ENCODE assay signal across 12 cellular contexts in the genomic region with DNA sequence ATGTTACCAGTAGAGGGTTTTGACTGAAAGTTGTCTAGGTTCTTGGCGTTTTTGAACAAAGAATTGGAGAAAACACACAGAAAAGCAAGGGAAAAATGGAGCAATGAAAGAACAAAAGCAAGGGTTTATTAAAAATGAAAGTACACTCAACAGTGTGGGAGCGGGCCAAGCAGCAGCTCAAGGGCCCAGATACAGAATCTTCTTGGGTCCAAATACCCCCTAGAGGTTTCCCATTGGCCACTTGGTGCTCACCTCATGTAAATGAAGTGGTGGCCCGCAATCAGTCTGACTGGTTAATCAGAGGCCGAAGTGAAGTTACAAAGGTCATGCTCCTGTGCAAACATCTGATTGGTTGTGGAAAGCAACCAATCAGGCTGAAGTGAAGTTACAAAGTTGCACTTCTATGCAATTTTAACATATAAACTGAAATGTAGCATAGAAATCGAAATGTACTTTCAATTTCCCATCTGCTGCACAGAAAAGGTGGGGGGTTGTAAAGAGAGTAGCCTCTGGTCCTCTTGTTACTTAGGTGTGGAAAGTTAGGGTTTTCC. TPM values are rescaled to one million over a fixed set of nuclear protein-coding genes. Genes with fewer than 3 reads are reported as not detected.
A peak's percentile ranks its signal among the peaks of the same experiment; 100 is the strongest.
DNase-seq lines count a peak whose midpoint lies in the region; ATAC-seq and TF ChIP-seq lines count a peak whose summit lies in the region.
"Had no signal": no experiment of that assay in that cellular context is flagged by ENCODE, and none has a peak within 500 bp of the region (broad histone marks: within the 10 kb centered on the region; RNA-seq: fewer than 3 reads in every experiment).

No MANE protein-coding gene starts in this region.

- TF ChIP-seq CTCF in right lobe of liver (IDR thresholded peaks at IDR 0.05) = no peak

- H3K27ac Mint-ChIP-seq in activated CD4-positive, alpha-beta memory T cell treated with anti-CD3 and anti-CD28 coated beads for 36 hours = peak overlapping the region; percentile 94
- H3K27ac Mint-ChIP-seq: endodermal cell had no signal

- H3K27me3 Mint-ChIP-seq in activated CD4-positive, alpha-beta memory T cell treated with anti-CD3 and anti-CD28 coated beads for 36 hours = no peaks in the 10 kb centered on the region

- ATAC-seq in right lobe of liver = peak; percentile 39 to 54 (median 42)
- no peak for ATAC-seq in HG02885 (IDR thresholded peaks at IDR 0.05; ENCODE audit: poor library complexity, unreplicated experiment)
- ATAC-seq in GM19023 (IDR thresholded peaks at IDR 0.05; ENCODE audit: unreplicated experiment) = no peak

- POLR2A ChIA-PET in activated CD4-positive, alpha-beta memory T cell treated with anti-CD3 and anti-CD28 coated beads for 36 hours (lab: Charles Lee) = interaction anchor here (0.6 to 1.9 kb wide), 2 partner anchors 37 to 39 kb away, joined by 3 to 7 read pairs; no protein-coding TSS in a partner anchor

- peaks cover 0 to 35% (median 8%) of the 10 kb centered on the region in 4 donors for H3K4me1 ChIP-seq in right lobe of liver

- peak; percentile 47 for DNase-seq in stimulated activated CD4-positive, alpha-beta T cell treated with anti-CD3 and anti-CD28 coated beads, Interleukin-1b, Interleukin-23, amount 100 ng/mL, for 48 hours
- no peak for DNase-seq in stimulated activated CD4-positive, alpha-beta T cell treated with anti-CD3 and anti-CD28 coated beads, Interleukin-4, amount 100 ng/mL, for 1 hour
- DNase-seq in activated CD4-positive, alpha-beta memory T cell treated with anti-CD3 and anti-CD28 coated beads for 36 hours = peak; percentile 84
- peak; percentile 52 to 85 (median 74) for DNase-seq in right lobe of liver
- DNase-seq in NCI-H69 (lab: John Stamatoyannopoulos, UW) = no peak
- no peak for DNase-seq in SW480 (ENCODE audit: low spot score)
- DNase-seq: NCI-H226, SK-N-SH had no signal

- H3K4me3 Mint-ChIP-seq in activated CD4-positive, alpha-beta memory T cell treated with anti-CD3 and anti-CD28 coated beads for 36 hours = peak overlapping the region; percentile 75

- H3K9me3 ChIP-seq in right lobe of liver = no peaks in the 10 kb centered on the region
- H3K9me3 ChIP-seq: SK-N-SH had no signal

- H3K27ac ChIP-seq in right lobe of liver = peak overlapping the region; percentile 65 to 92 (median 84)

- 25% methylated on average over 5 of the region's 5 CpGs for WGBS in right lobe of liver (ENCODE audit: insufficient coverage, low coverage, low lambda C conversion rate, missing lambda C conversion rate)

- intact Hi-C loops in activated CD4-positive, alpha-beta memory T cell treated with anti-CD3 and anti-CD28 coated beads for 36 hours (cut with micrococcal nuclease) = loop anchor here (1.0 to 10.0 kb wide), 5 partner anchors 27 to 894 kb away; partner anchors contain the start of genes CCDC69 and TCOF1
- intact Hi-C loops in right lobe of liver (cut with DNase I) = no loop called here

- peak overlapping the region; percentile 39 to 70 (median 62) for H3K4me3 ChIP-seq in right lobe of liver

- CTCF ChIA-PET in activated CD4-positive, alpha-beta memory T cell treated with anti-CD3 and anti-CD28 coated beads for 36 hours (lab: Charles Lee) = interaction anchor here (1.2 kb wide), 2 partner anchors 11 to 125 kb away, joined by 3 read pairs; no protein-coding TSS in a partner anchor

- H3K4me1 Mint-ChIP-seq in activated CD4-positive, alpha-beta memory T cell treated with anti-CD3 and anti-CD28 coated beads for 36 hours (ENCODE audit: low read depth) = peaks cover 45% of the 10 kb centered on the region

- TF ChIP-seq POLR2A in right lobe of liver (IDR thresholded peaks at IDR 0.05) = peak; percentile 52

- H3K36me3 Mint-ChIP-seq in activated CD4-positive, alpha-beta memory T cell treated with anti-CD3 and anti-CD28 coated beads for 36 hours = no peaks in the 10 kb centered on the region

- H3K27me3 ChIP-seq in right lobe of liver = no peaks in the 10 kb centered on the region

- no peaks in the 10 kb centered on the region for H3K36me3 ChIP-seq in right lobe of liver

- H3K9me3 Mint-ChIP-seq in activated CD4-positive, alpha-beta memory T cell treated with anti-CD3 and anti-CD28 coated beads for 36 hours = no peaks in the 10 kb centered on the region
- H3K9me3 Mint-ChIP-seq: endodermal cell had no signal

RNA-seq across cellular contexts. Expression of gene GM2A, which starts 1.9 kb away (rescaled TPM):
- 10 to 100 TPM; 28.7 to 29.1 TPM for total RNA-seq in activated CD4-positive, alpha-beta memory T cell treated with anti-CD3 and anti-CD28 coated beads for 36 hours
- total RNA-seq in right lobe of liver = 10 to 100 TPM; 11.7 to 23.6 (median 20.3) TPM

RNA-seq across cellular contexts. Expression of gene CCDC69, which starts 27.2 kb away (rescaled TPM):
- total RNA-seq in activated CD4-positive, alpha-beta memory T cell treated with anti-CD3 and anti-CD28 coated beads for 36 hours = 10 to 100 TPM; 24.6 to 27.6 TPM
- total RNA-seq in right lobe of liver = 10 to 100 TPM; 11.8 to 30.9 (median 22.9) TPM

RNA-seq across cellular contexts. Expression of gene SLC36A3, which starts 52.5 kb away (rescaled TPM):
- total RNA-seq in activated CD4-positive, alpha-beta memory T cell treated with anti-CD3 and anti-CD28 coated beads for 36 hours = not detected
- not detected for total RNA-seq in right lobe of liver
- total RNA-seq: activated naive CD4-positive, alpha-beta T cell treated with anti-CD3 and anti-CD28 coated beads, Interleukin-2, amount 50 U/mL, for 72 hours; endodermal cell had no signal

Comparison
In these comparisons a context has a peak if more than half of its experiments do, and no peak if none do; other contexts are left out.
1. DNase-seq: peak in stimulated activated CD4-positive, alpha-beta T cell treated with anti-CD3 and anti-CD28 coated beads, Interleukin-1b, Interleukin-23, amount 100 ng/mL, for 48 hours (single experiment), activated CD4-positive, alpha-beta memory T cell treated with anti-CD3 and anti-CD28 coated beads for 36 hours (single experiment) and right lobe of liver (3 of 3); none in stimulated activated CD4-positive, alpha-beta T cell treated with anti-CD3 and anti-CD28 coated beads, Interleukin-4, amount 100 ng/mL, for 1 hour (single experiment), NCI-H69 (single experiment) and SW480 (single experiment).
2. ATAC-seq: peak in right lobe of liver (4 of 4); none in HG02885 (single experiment) and GM19023 (single experiment).